ENCODE assay signal across 1 cellular context in genomic region chr19:55546822-55547614, GRCh38.
TF ChIP-seq lines count a peak whose summit lies in the region.

No MANE protein-coding gene starts in this region.

TF ChIP-seq in H1, 55 proteins besides CTCF, POLR2A, EP300 and RAD21:
- 0 out of 2 replicates have a peak, but pooled peaks have one; percentile 36 for TF ChIP-seq KDM1A (IDR thresholded peaks at IDR 0.05; ENCODE audit: borderline replicate concordance, low read length)
- no peak for TF ChIP-seq E2F6 (IDR thresholded peaks at IDR 0.05)
- TF ChIP-seq RBBP5 (IDR thresholded peaks at IDR 0.05; ENCODE audit: borderline replicate concordance, low read depth, low read length), result no peak
